Comparison of ENCODE assay signal across 17 cellular contexts in genomic region chr14:35196571-35196970, GRCh38.
DNase-seq lines count a peak whose midpoint lies in the region; ATAC-seq, FAIRE-seq and TF ChIP-seq lines count a peak whose summit lies in the region.
"Had no signal": no experiment of that assay in that cellular context is flagged by ENCODE, and none has a peak within 500 bp of the region (broad histone marks: within the 10 kb centered on the region; RNA-seq: fewer than 3 reads in every experiment).

No MANE protein-coding gene starts in this region.

- no peaks in the 10 kb centered on the region for H3K9me3 ChIP-seq in CD8-positive, alpha-beta T cell (ENCODE audit: low read length)
- H3K9me3 ChIP-seq: Caco-2, lower lobe of right lung, pancreas had no signal

- CTCF ChIA-PET in CD8-positive, alpha-beta T cell (lab: Charles Lee) = no interaction called here
- CTCF ChIA-PET in activated CD4-positive, alpha-beta memory T cell treated with anti-CD3 and anti-CD28 coated beads, Interleukin-2, amount 10 ng/mL, durations not matched to agents 7 days and 5 days (lab: Charles Lee) = no interaction called here

- peaks cover 4% of the 10 kb centered on the region for H3K9me3 Mint-ChIP-seq in CD8-positive, alpha-beta T cell
- H3K9me3 Mint-ChIP-seq in activated CD4-positive, alpha-beta memory T cell treated with anti-CD3 and anti-CD28 coated beads, Interleukin-2, amount 10 ng/mL, durations not matched to agents 7 days and 5 days = peaks cover 6% of the 10 kb centered on the region
- H3K9me3 Mint-ChIP-seq: activated naive CD8-positive, alpha-beta T cell treated with anti-CD3 and anti-CD28 coated beads, Interleukin-2, amount 10 ng/mL, durations not matched to agents 7 days and 5 days had no signal

- peak; percentile 81 for FAIRE-seq in GM18507 (lab: Jason Lieb, UNC)
- FAIRE-seq: pancreas had no signal

- no peak for TF ChIP-seq CTCF in CD8-positive, alpha-beta T cell (IDR thresholded peaks at IDR 0.05)
- TF ChIP-seq CTCF in GM20000 (IDR thresholded peaks at IDR 0.05; ENCODE audit: extremely low read depth, missing control alignments) = no peak

- intact Hi-C loops in CD8-positive, alpha-beta T cell (cut with DNase I, micrococcal nuclease) = no loop called here
- intact Hi-C loops in posterior cingulate gyrus (cut with DNase I) = no loop called here

- H3K27me3 Mint-ChIP-seq in CD8-positive, alpha-beta T cell (ENCODE audit: low read depth) = no peaks in the 10 kb centered on the region
- no peaks in the 10 kb centered on the region for H3K27me3 Mint-ChIP-seq in activated CD4-positive, alpha-beta memory T cell treated with anti-CD3 and anti-CD28 coated beads, Interleukin-2, amount 10 ng/mL, durations not matched to agents 7 days and 5 days
- H3K27me3 Mint-ChIP-seq: activated naive CD8-positive, alpha-beta T cell treated with anti-CD3 and anti-CD28 coated beads, Interleukin-2, amount 10 ng/mL, durations not matched to agents 7 days and 5 days had no signal

- no peak for ATAC-seq in CD8-positive, alpha-beta T cell

- no peak overlapping the region for H3K4me3 ChIP-seq in CD8-positive, alpha-beta T cell (ENCODE audit: low read depth, low read length)
- H3K4me3 ChIP-seq: lower lobe of right lung, pancreas had no signal

- H3K36me3 ChIP-seq in CD8-positive, alpha-beta T cell (ENCODE audit: insufficient read depth, low read length) = no peaks in the 10 kb centered on the region
- H3K36me3 ChIP-seq: pancreas had no signal

- H3K27ac ChIP-seq in CD8-positive, alpha-beta T cell (ENCODE audit: low read depth, low read length) = no peak overlapping the region
- H3K27ac ChIP-seq: lower lobe of right lung, pancreas had no signal

- DNase-seq in CD8-positive, alpha-beta T cell = no peak
- no peak for DNase-seq in GM18507 (ENCODE audit: extremely low spot score, insufficient read length, low read depth)
- no peak for DNase-seq in activated CD4-positive, alpha-beta memory T cell treated with anti-CD3 and anti-CD28 coated beads, Interleukin-2, amount 10 ng/mL, durations not matched to agents 7 days and 5 days
- DNase-seq in kidney tubule cell (ENCODE audit: low spot score) = peak; percentile 59
- DNase-seq in posterior cingulate gyrus = no peak
- no peak for DNase-seq in GM20000 (ENCODE audit: low spot score)
- no peak for DNase-seq in NCI-H128 (lab: John Stamatoyannopoulos, UW; ENCODE audit: unreplicated experiment)
- no peak for DNase-seq in inferior parietal cortex (ENCODE audit: extremely low spot score)
- DNase-seq: activated naive CD8-positive, alpha-beta T cell treated with anti-CD3 and anti-CD28 coated beads, Interleukin-2, amount 10 ng/mL, durations not matched to agents 7 days and 5 days; Caco-2; glutamatergic neuron; lower lobe of right lung; NCI-H1048; pancreas; SIG-M5; stimulated activated CD4-positive, alpha-beta T cell treated with anti-CD3 and anti-CD28 coated beads, Interleukin-1b, Interleukin-23, amount 100 ng/mL, for 48 hours; stimulated activated naive CD4-positive, alpha-beta T cell had no signal

- no peaks in the 10 kb centered on the region for H3K27me3 ChIP-seq in CD8-positive, alpha-beta T cell (ENCODE audit: insufficient read depth, low read length)
- H3K27me3 ChIP-seq: pancreas had no signal

- no peak overlapping the region for H3K4me3 Mint-ChIP-seq in CD8-positive, alpha-beta T cell
- no peak overlapping the region for H3K4me3 Mint-ChIP-seq in activated CD4-positive, alpha-beta memory T cell treated with anti-CD3 and anti-CD28 coated beads, Interleukin-2, amount 10 ng/mL, durations not matched to agents 7 days and 5 days
- H3K4me3 Mint-ChIP-seq: activated naive CD8-positive, alpha-beta T cell treated with anti-CD3 and anti-CD28 coated beads, Interleukin-2, amount 10 ng/mL, durations not matched to agents 7 days and 5 days had no signal

- peaks cover 15% of the 10 kb centered on the region for H3K4me1 Mint-ChIP-seq in CD8-positive, alpha-beta T cell (ENCODE audit: low read depth)
- H3K4me1 Mint-ChIP-seq in activated CD4-positive, alpha-beta memory T cell treated with anti-CD3 and anti-CD28 coated beads, Interleukin-2, amount 10 ng/mL, durations not matched to agents 7 days and 5 days = peaks cover 29% of the 10 kb centered on the region

- POLR2A ChIA-PET in CD8-positive, alpha-beta T cell (lab: Charles Lee) = no interaction called here
- POLR2A ChIA-PET in activated CD4-positive, alpha-beta memory T cell treated with anti-CD3 and anti-CD28 coated beads, Interleukin-2, amount 10 ng/mL, durations not matched to agents 7 days and 5 days (lab: Charles Lee) = interaction anchor here (1.0 kb wide), 1 partner anchor 208 kb away, joined by 3 read pairs; the partner anchor contains the start of gene NFKBIA

- peaks cover 4% of the 10 kb centered on the region for H3K4me1 ChIP-seq in CD8-positive, alpha-beta T cell (ENCODE audit: insufficient read depth, low read length)
- H3K4me1 ChIP-seq: Caco-2 had no signal

- H3K36me3 Mint-ChIP-seq in CD8-positive, alpha-beta T cell = peaks cover 19% of the 10 kb centered on the region
- H3K36me3 Mint-ChIP-seq in activated CD4-positive, alpha-beta memory T cell treated with anti-CD3 and anti-CD28 coated beads, Interleukin-2, amount 10 ng/mL, durations not matched to agents 7 days and 5 days (ENCODE audit: low read depth) = peaks cover 33% of the 10 kb centered on the region

- H3K27ac Mint-ChIP-seq in CD8-positive, alpha-beta T cell = peak overlapping the region; percentile 5
- peak overlapping the region; percentile 29 for H3K27ac Mint-ChIP-seq in activated CD4-positive, alpha-beta memory T cell treated with anti-CD3 and anti-CD28 coated beads, Interleukin-2, amount 10 ng/mL, durations not matched to agents 7 days and 5 days
- H3K27ac Mint-ChIP-seq: activated naive CD8-positive, alpha-beta T cell treated with anti-CD3 and anti-CD28 coated beads, Interleukin-2, amount 10 ng/mL, durations not matched to agents 7 days and 5 days had no signal
